In the genomic region with DNA sequence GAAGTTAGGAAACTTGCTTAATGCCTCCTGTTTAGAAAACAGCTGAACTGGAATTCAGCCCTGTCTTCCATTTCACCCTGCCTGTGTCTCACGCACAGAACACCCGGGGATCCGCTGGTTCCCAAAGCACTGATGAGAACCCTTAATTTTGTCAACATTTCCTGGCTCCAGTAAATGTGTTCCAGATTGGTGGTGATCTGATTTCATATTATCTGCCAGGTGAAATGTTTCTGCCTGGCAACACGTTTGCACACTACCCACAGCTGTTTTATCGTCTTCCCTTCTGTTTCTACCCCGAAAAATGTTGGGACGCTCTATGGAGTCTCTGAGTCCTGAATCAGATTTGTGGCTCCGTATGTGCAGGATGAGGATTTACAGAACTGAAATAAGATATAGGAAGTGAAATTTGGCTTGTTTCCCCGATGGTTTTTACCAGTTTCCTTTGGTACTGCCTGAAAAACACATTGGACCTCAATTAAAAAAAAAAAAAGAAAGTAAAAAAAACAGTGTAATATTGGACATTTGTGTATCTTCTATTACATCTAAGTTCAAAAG, we compare ENCODE assay signal across 17 cellular contexts. TPM values are rescaled to one million over a fixed set of nuclear protein-coding genes. Genes with fewer than 3 reads are reported as not detected.
DNase-seq lines count a peak whose midpoint lies in the region; ATAC-seq and TF ChIP-seq lines count a peak whose summit lies in the region.
"Had no signal": no experiment of that assay in that cellular context is flagged by ENCODE, and none has a peak within 500 bp of the region (broad histone marks: within the 10 kb centered on the region; RNA-seq: fewer than 3 reads in every experiment).

No MANE protein-coding gene starts in this region.

- WGBS in SK-N-SH (ENCODE audit: low lambda C conversion rate), result 62% methylated on average over 9 of the region's 9 CpGs

- H3K4me2 ChIP-seq in SK-N-SH, result no peak overlapping the region

- H3K27me3 ChIP-seq in SK-N-SH (ENCODE audit: insufficient read depth), result no peaks in the 10 kb centered on the region
- no peaks in the 10 kb centered on the region for H3K27me3 ChIP-seq in brain microvascular endothelial cell (replicated peaks)

- in situ Hi-C loops in brain microvascular endothelial cell (cut with HindIII; ENCODE audit: low pct_ligation_motif_present, low sequenced_read_pairs), result no loop called here

- H2AFZ ChIP-seq in SK-N-SH (ENCODE audit: low read depth), result no peak overlapping the region

- no peak for ATAC-seq in SK-N-SH treated with all-trans-retinoic acid at 6 μM for 48 hours
- peak; percentile 62 for ATAC-seq in sciatic nerve
- ATAC-seq: A549; activated naive CD8-positive, alpha-beta T cell treated with anti-CD3 and anti-CD28 coated beads, Interleukin-2, amount 50 U/mL, for 24 hours; left lobe of liver had no signal

- CTCF ChIA-PET in SK-N-SH (lab: Yijun Ruan, JAX), result interaction anchor here (1.0 to 3.0 kb wide), 3 partner anchors 9 to 378 kb away, joined by 3 to 13 read pairs (median 9); no protein-coding TSS in a partner anchor

- intact Hi-C loops in sciatic nerve (cut with DNase I), result no loop called here

- H3K9me2 ChIP-seq in SK-N-SH, result no peaks in the 10 kb centered on the region

- H3F3A ChIP-seq in SK-N-SH (replicated peaks; ENCODE audit: insufficient read depth), result peaks cover 21% of the 10 kb centered on the region

- TF ChIP-seq CTCF in SK-N-SH (IDR thresholded peaks at IDR 0.05), result no peak
- TF ChIP-seq CTCF in fibroblast of mammary gland (conservative IDR thresholded peaks at IDR 0.05; ENCODE audit: control insufficient read depth, insufficient read depth, low read depth, low read length), result no peak
- no peak for TF ChIP-seq CTCF in brain microvascular endothelial cell (IDR thresholded peaks at IDR 0.05; ENCODE audit: low read depth, low read length, missing control alignments)

- no peaks in the 10 kb centered on the region for H4K20me1 ChIP-seq in SK-N-SH (ENCODE audit: insufficient read depth)

- POLR2A ChIA-PET in SK-N-SH (lab: Yijun Ruan, JAX), result no interaction called here

- no peak overlapping the region for H3K4me3 ChIP-seq in SK-N-SH (ENCODE audit: low read depth in 2 of 2, low read length in 1 of 2)
- H3K4me3 ChIP-seq in fibroblast of mammary gland (ENCODE audit: control insufficient read depth, low read depth, low read length), result no peak overlapping the region
- no peak overlapping the region for H3K4me3 ChIP-seq in brain microvascular endothelial cell (ENCODE audit: low read depth, low read length)
- H3K4me3 ChIP-seq: A549 had no signal

- DNase-seq in SK-N-SH, result peak; percentile 21
- peak; percentile 11 to 71 for DNase-seq in NOMO-1 (lab: John Stamatoyannopoulos, UW; ENCODE audit: unreplicated experiment in 2 of 2)
- peak; percentile 29 for DNase-seq in fibroblast of mammary gland (ENCODE audit: low read depth)
- no peak for DNase-seq in sciatic nerve (ENCODE audit: low spot score)
- no peak for DNase-seq in caudate nucleus (lab: John Stamatoyannopoulos, UW)
- DNase-seq in activated T-cell treated with anti-CD3 and anti-CD28 coated beads, Interleukin-2, amount 50 U/mL, for 48 hours, result no peak
- DNase-seq in brain microvascular endothelial cell, result no peak
- DNase-seq: activated CD4-positive, CD25-positive, alpha-beta regulatory T cell treated with anti-CD3 and anti-CD28 coated beads, Interleukin-2, amount 50 U/mL, for 72 hours; activated naive CD8-positive, alpha-beta T cell treated with anti-CD3 and anti-CD28 coated beads, Interleukin-2, amount 50 U/mL, for 24 hours; hypothalamus; NCI-H345; small intestine; T-helper 2 cell had no signal

- no peak for TF ChIP-seq EP300 in SK-N-SH (IDR thresholded peaks at IDR 0.05; ENCODE audit: borderline replicate concordance in 1 of 2, low read depth in 1 of 2, low read length in 1 of 2)

- H3K27ac ChIP-seq in SK-N-SH (ENCODE audit: low read depth in 2 of 2, low read length in 1 of 2) (no peak overlapping the region), caudate nucleus (ENCODE audit: low read depth, low read length) (no peak overlapping the region), brain microvascular endothelial cell (no peak overlapping the region)
- H3K27ac ChIP-seq: neutrophil had no signal

- TF ChIP-seq RAD21 in SK-N-SH (IDR thresholded peaks at IDR 0.05; ENCODE audit: low read length), result no peak

- H3K79me2 ChIP-seq in SK-N-SH (ENCODE audit: insufficient read depth), result no peaks in the 10 kb centered on the region

- H3K9me3 ChIP-seq in SK-N-SH, result no peaks in the 10 kb centered on the region
- H3K9me3 ChIP-seq: A549, neutrophil had no signal

- no peak overlapping the region for H3K9ac ChIP-seq in SK-N-SH

- H3K4me1 ChIP-seq in SK-N-SH (ENCODE audit: control insufficient read depth in 1 of 2, insufficient read depth in 2 of 2, low read depth in 1 of 2, low read length in 1 of 2), result peaks cover 14 to 15% of the 10 kb centered on the region in 2 experiments

- H3K36me3 ChIP-seq in SK-N-SH (replicated peaks in 1 of 2; ENCODE audit: control insufficient read depth in 1 of 2, insufficient read depth in 2 of 2, low read length in 1 of 2) (no peaks in the 10 kb centered on the region), brain microvascular endothelial cell (replicated peaks) (no peaks in the 10 kb centered on the region)
- H3K36me3 ChIP-seq: neutrophil had no signal

TF ChIP-seq in SK-N-SH, 30 proteins besides CTCF, POLR2A, EP300 and RAD21:
- TF ChIP-seq FOXM1 (IDR thresholded peaks at IDR 0.05; ENCODE audit: low read depth) (no peak), FOXJ3 (CRISPR knock-in tag; IDR thresholded peaks at IDR 0.05) (no peak), RFX5 (IDR thresholded peaks at IDR 0.05; ENCODE audit: low read length) (peak; percentile 87)

TF ChIP-seq in SK-N-SH treated with all-trans-retinoic acid at 6 μM for 48 hours, 23 proteins besides CTCF, POLR2A, EP300 and RAD21:
- no peak for TF ChIP-seq RARB (CRISPR knock-in tag; IDR thresholded peaks at IDR 0.05)
- TF ChIP-seq, protein P1, sequence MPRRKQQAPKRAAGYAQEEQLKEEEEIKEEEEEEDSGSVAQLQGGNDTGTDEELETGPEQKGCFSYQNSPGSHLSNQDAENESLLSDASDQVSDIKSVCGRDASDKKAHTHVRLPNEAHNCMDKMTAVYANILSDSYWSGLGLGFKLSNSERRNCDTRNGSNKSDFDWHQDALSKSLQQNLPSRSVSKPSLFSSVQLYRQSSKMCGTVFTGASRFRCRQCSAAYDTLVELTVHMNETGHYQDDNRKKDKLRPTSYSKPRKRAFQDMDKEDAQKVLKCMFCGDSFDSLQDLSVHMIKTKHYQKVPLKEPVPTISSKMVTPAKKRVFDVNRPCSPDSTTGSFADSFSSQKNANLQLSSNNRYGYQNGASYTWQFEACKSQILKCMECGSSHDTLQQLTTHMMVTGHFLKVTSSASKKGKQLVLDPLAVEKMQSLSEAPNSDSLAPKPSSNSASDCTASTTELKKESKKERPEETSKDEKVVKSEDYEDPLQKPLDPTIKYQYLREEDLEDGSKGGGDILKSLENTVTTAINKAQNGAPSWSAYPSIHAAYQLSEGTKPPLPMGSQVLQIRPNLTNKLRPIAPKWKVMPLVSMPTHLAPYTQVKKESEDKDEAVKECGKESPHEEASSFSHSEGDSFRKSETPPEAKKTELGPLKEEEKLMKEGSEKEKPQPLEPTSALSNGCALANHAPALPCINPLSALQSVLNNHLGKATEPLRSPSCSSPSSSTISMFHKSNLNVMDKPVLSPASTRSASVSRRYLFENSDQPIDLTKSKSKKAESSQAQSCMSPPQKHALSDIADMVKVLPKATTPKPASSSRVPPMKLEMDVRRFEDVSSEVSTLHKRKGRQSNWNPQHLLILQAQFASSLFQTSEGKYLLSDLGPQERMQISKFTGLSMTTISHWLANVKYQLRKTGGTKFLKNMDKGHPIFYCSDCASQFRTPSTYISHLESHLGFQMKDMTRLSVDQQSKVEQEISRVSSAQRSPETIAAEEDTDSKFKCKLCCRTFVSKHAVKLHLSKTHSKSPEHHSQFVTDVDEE (CRISPR knock-in tag; IDR thresholded peaks at IDR 0.05), result no peak
- no peak for TF ChIP-seq ZC3H10 (CRISPR knock-in tag; IDR thresholded peaks at IDR 0.05)

RNA-seq across cellular contexts. Expression of gene MRC1, which starts 29.0 kb away (rescaled TPM):
- polyA plus RNA-seq in SK-N-SH (2012; rRNA removed), result not detected in 2 replicates
- not detected in 2 replicates for polyA plus RNA-seq in SK-N-SH (2012; cell fraction: cytosol; rRNA removed)
- polyA plus RNA-seq in SK-N-SH (2012; cell fraction: nucleus; rRNA removed), result not detected in 2 replicates
- 35.8 TPM for total RNA-seq in sciatic nerve
- polyA plus RNA-seq: A549 had no signal

Comparison
In these comparisons a context has a peak if more than half of its experiments do, and no peak if none do; other contexts are left out.
1. DNase-seq: peak in SK-N-SH (single experiment), NOMO-1 (2 of 2) and fibroblast of mammary gland (single experiment); none in sciatic nerve (single experiment), caudate nucleus (0 of 61), activated T-cell treated with anti-CD3 and anti-CD28 coated beads, Interleukin-2, amount 50 U/mL, for 48 hours (0 of 2) and brain microvascular endothelial cell (single experiment).